9 cellular contexts compared by ENCODE assay signal in genomic region chr1:151988405-151988851, GRCh38. TPM values are rescaled to one million over a fixed set of nuclear protein-coding genes. Genes with fewer than 3 reads are reported as not detected.
A peak's percentile ranks its signal among the peaks of the same experiment; 100 is the strongest.
DNase-seq lines count a peak whose midpoint lies in the region; ATAC-seq and TF ChIP-seq lines count a peak whose summit lies in the region.
"Had no signal": no experiment of that assay in that cellular context is flagged by ENCODE, and none has a peak within 500 bp of the region (broad histone marks: within the 10 kb centered on the region; RNA-seq: fewer than 3 reads in every experiment).

No MANE protein-coding gene starts in this region.

- intact Hi-C loops in sigmoid colon (cut with DNase I) = no loop called here

- H3K9me3 ChIP-seq in sigmoid colon = no peaks in the 10 kb centered on the region

- peak overlapping the region; percentile 100 for H3K27ac ChIP-seq in epithelial cell of prostate
- H3K27ac ChIP-seq in sigmoid colon = peak overlapping the region; percentile 81 to 98 (median 87)

- no peak overlapping the region for H3K4me3 ChIP-seq in sigmoid colon

- no peak for TF ChIP-seq POLR2A in sigmoid colon (IDR thresholded peaks at IDR 0.05)

- 29 to 69% methylated on average over 1 of the region's 1 CpG for WGBS in sigmoid colon, 2 donors

- DNase-seq in GM04503 (ENCODE audit: low read depth) (peak; percentile 92), epithelial cell of prostate (ENCODE audit: low read depth, low spot score) (no peak), sigmoid colon (no peak), AML-193 (lab: John Stamatoyannopoulos, UW) (no peak)
- DNase-seq: cortex of kidney had no signal

- peaks cover 0 to 67% (median 55%) of the 10 kb centered on the region in 4 donors for H3K4me1 ChIP-seq in sigmoid colon

- H3K27me3 ChIP-seq in sigmoid colon = no peaks in the 10 kb centered on the region

- no peak for TF ChIP-seq CTCF in sigmoid colon (IDR thresholded peaks at IDR 0.05)

- TF ChIP-seq EP300 in sigmoid colon (IDR thresholded peaks at IDR 0.05) = no peak

- ATAC-seq in GM21528 (IDR thresholded peaks at IDR 0.05; ENCODE audit: low FRiP score, unreplicated experiment) (no peak), HG03280 (IDR thresholded peaks at IDR 0.05; ENCODE audit: unreplicated experiment) (no peak), GM21737 (IDR thresholded peaks at IDR 0.05; ENCODE audit: unreplicated experiment) (no peak)

- peaks cover 0 to 26% (median 16%) of the 10 kb centered on the region in 4 donors for H3K36me3 ChIP-seq in sigmoid colon

TF ChIP-seq in PFSK-1, 5 proteins besides CTCF, POLR2A, EP300 and RAD21:
- TF ChIP-seq SIN3A (IDR thresholded peaks at IDR 0.05; ENCODE audit: borderline replicate concordance, insufficient read depth, low read length) (peak; percentile 31; the same call in 1 of the 2 replicates), REST (IDR thresholded peaks at IDR 0.05; ENCODE audit: insufficient read depth in 1 of 2, low read depth in 2 of 2, low read length in 2 of 2) (no peak), FOXP2 (optimal IDR thresholded peaks at IDR 0.05; ENCODE audit: borderline replicate concordance, extremely low read depth, extremely low read length, insufficient read depth) (no peak), TAF1 (IDR thresholded peaks at IDR 0.05; ENCODE audit: borderline replicate concordance, insufficient read depth, low read length) (no peak), POLR2AphosphoS5 (IDR thresholded peaks at IDR 0.05; ENCODE audit: low read depth, low read length) (no peak; the same call in 1 of the 2 replicates)

RNA-seq across cellular contexts. Expression of gene S100A10, which starts 5.2 kb away (rescaled TPM):
- polyA plus RNA-seq in PFSK-1 (2012; ENCODE audit: insufficient read length, low read depth) = 256 TPM
- total RNA-seq in sigmoid colon = 10 to 100 TPM; 20.2 to 57.9 (median 43.0) TPM
- 1,000 to 10,000 TPM; 1,087 to 1,816 (median 1,723) TPM for polyA plus RNA-seq in sigmoid colon

RNA-seq across cellular contexts. Expression of gene S100A11, which starts 48.4 kb away (rescaled TPM):
- polyA plus RNA-seq in PFSK-1 (2012; ENCODE audit: insufficient read length, low read depth) = 1,164 TPM
- total RNA-seq in sigmoid colon = 100 to 1,000 TPM in 3 of 4 donors, 10 to 100 TPM in 1; 92.6 to 156 (median 109) TPM
- polyA plus RNA-seq in sigmoid colon = 100 to 1,000 TPM; 371 to 633 (median 478) TPM
